Comparison of ENCODE assay signal across 15 cellular contexts in genomic region chr7:134874407-134874806, GRCh38.
"Had no signal": no experiment of that assay in that cellular context is flagged by ENCODE, and none has a peak within 500 bp of the region (broad histone marks: within the 10 kb centered on the region; RNA-seq: fewer than 3 reads in every experiment).

No MANE protein-coding gene starts in this region.

- H3K9me3 Mint-ChIP-seq: activated CD8-positive, alpha-beta T cell treated with anti-CD3 and anti-CD28 coated beads for 36 hours; activated T-helper 1 cell treated with anti-CD3 and anti-CD28 coated beads, Interleukin-12 subunit alpha, Interleukin-12 subunit beta, Interleukin-2, Interleukin-4 antibody, amounts not matched to agents 30 ng/mL and 10 ng/mL and 1 ng/mL, durations not matched to agents 14 hours and 24 hours and 36 hours; stimulated activated naive B cell treated with anti-CD40 and anti-IgM and Interleukin-4, amounts not matched to agents 10 μg/mL and 1 μg/mL and 100 μg/mL, for 72 hours; T-helper 2 cell treated with Interferon-gamma antibody and Interleukin-4, amounts not matched to agents 5 μg/mL and 100 μg/mL, for 36 hours had no signal

- H3K4me3 ChIP-seq: cardiac muscle cell, colonic mucosa, spleen had no signal

- DNase-seq: activated CD4-positive, alpha-beta T cell treated with anti-CD3 and anti-CD28 coated beads for 36 hours; activated CD8-positive, alpha-beta memory T cell treated with anti-CD3 and anti-CD28 coated beads, Interleukin-2, amount 50 U/mL, for 48 hours; activated CD8-positive, alpha-beta T cell treated with anti-CD3 and anti-CD28 coated beads for 36 hours; activated naive CD4-positive, alpha-beta T cell; colonic mucosa; effector CD4-positive, alpha-beta T cell; kidney; right cardiac atrium; spleen; stimulated activated CD4-positive, alpha-beta T cell treated with anti-CD3 and anti-CD28 coated beads, Interleukin-1b, Interleukin-23, amount 100 ng/mL, for 48 hours; stimulated activated naive B cell treated with anti-CD40 and anti-IgM and Interleukin-4, amounts not matched to agents 10 μg/mL and 1 μg/mL and 100 μg/mL, for 72 hours; SW 1271 had no signal

- H3K9me3 ChIP-seq: colonic mucosa, spleen had no signal

- H3K27ac ChIP-seq: cardiac muscle cell, colonic mucosa had no signal

- H3K4me3 Mint-ChIP-seq: activated CD4-positive, alpha-beta T cell treated with anti-CD3 and anti-CD28 coated beads for 36 hours; activated CD8-positive, alpha-beta T cell treated with anti-CD3 and anti-CD28 coated beads for 36 hours; activated T-helper 1 cell treated with anti-CD3 and anti-CD28 coated beads, Interleukin-12 subunit alpha, Interleukin-12 subunit beta, Interleukin-2, Interleukin-4 antibody, amounts not matched to agents 30 ng/mL and 10 ng/mL and 1 ng/mL, durations not matched to agents 14 hours and 24 hours and 36 hours; stimulated activated naive B cell treated with anti-CD40 and anti-IgM and Interleukin-4, amounts not matched to agents 10 μg/mL and 1 μg/mL and 100 μg/mL, for 72 hours; T-helper 2 cell treated with Interferon-gamma antibody and Interleukin-4, amounts not matched to agents 5 μg/mL and 100 μg/mL, for 36 hours had no signal

- H3K27me3 ChIP-seq: cardiac muscle cell, colonic mucosa, spleen had no signal

- H3K36me3 ChIP-seq: cardiac muscle cell, colonic mucosa, spleen had no signal

- H3K4me1 ChIP-seq: colonic mucosa had no signal

- H3K27ac Mint-ChIP-seq: activated CD4-positive, alpha-beta T cell treated with anti-CD3 and anti-CD28 coated beads for 36 hours; activated CD8-positive, alpha-beta T cell treated with anti-CD3 and anti-CD28 coated beads for 36 hours; activated T-helper 1 cell treated with anti-CD3 and anti-CD28 coated beads, Interleukin-12 subunit alpha, Interleukin-12 subunit beta, Interleukin-2, Interleukin-4 antibody, amounts not matched to agents 30 ng/mL and 10 ng/mL and 1 ng/mL, durations not matched to agents 14 hours and 24 hours and 36 hours; stimulated activated naive B cell treated with anti-CD40 and anti-IgM and Interleukin-4, amounts not matched to agents 10 μg/mL and 1 μg/mL and 100 μg/mL, for 72 hours; T-helper 2 cell treated with Interferon-gamma antibody and Interleukin-4, amounts not matched to agents 5 μg/mL and 100 μg/mL, for 36 hours had no signal

- H3K36me3 Mint-ChIP-seq: stimulated activated naive B cell treated with anti-CD40 and anti-IgM and Interleukin-4, amounts not matched to agents 10 μg/mL and 1 μg/mL and 100 μg/mL, for 72 hours had no signal
